ENCODE assay signal across 1 cellular context in genomic region chr11:14891143-14892035, GRCh38.
TF ChIP-seq lines count a peak whose summit lies in the region.

No MANE protein-coding gene starts in this region.

TF ChIP-seq in H1, 55 proteins besides CTCF, POLR2A, EP300 and RAD21 (continued from another document):
- 0 out of 2 replicates have a peak, but pooled peaks have one; percentile 15 for TF ChIP-seq JUN (IDR thresholded peaks at IDR 0.05; ENCODE audit: low read depth, low read length)
- TF ChIP-seq CHD2 (IDR thresholded peaks at IDR 0.05; ENCODE audit: low read length) = no peak
- 0 out of 2 replicates have a peak, but pooled peaks have one; percentile 5 for TF ChIP-seq JUND (IDR thresholded peaks at IDR 0.05; ENCODE audit: low read length)
- TF ChIP-seq SIX5 (IDR thresholded peaks at IDR 0.05; ENCODE audit: low read depth, low read length) = no peak
- TF ChIP-seq POU5F1 (IDR thresholded peaks at IDR 0.05; ENCODE audit: low read depth, low read length) = no peak
- TF ChIP-seq SAP30 (IDR thresholded peaks at IDR 0.05; ENCODE audit: insufficient read depth, insufficient replicate concordance, low read length) = no peak
- no peak for TF ChIP-seq ZNF274 (IDR thresholded peaks at IDR 0.05; ENCODE audit: borderline replicate concordance, extremely low read depth, low read length)
- TF ChIP-seq HDAC6 (IDR thresholded peaks at IDR 0.05; ENCODE audit: low read depth, low read length) = no peak
- no peak for TF ChIP-seq HDAC2 (IDR thresholded peaks at IDR 0.05; ENCODE audit: borderline replicate concordance in 1 of 2, low read depth in 2 of 2, low read length in 2 of 2)
- no peak for TF ChIP-seq CHD7 (IDR thresholded peaks at IDR 0.05; ENCODE audit: insufficient replicate concordance, low read length)
- no peak for TF ChIP-seq CEBPB (IDR thresholded peaks at IDR 0.05; ENCODE audit: low read depth, low read length)
- peak; percentile 100 for TF ChIP-seq MAX (IDR thresholded peaks at IDR 0.05)
- no peak for TF ChIP-seq GTF2F1 (IDR thresholded peaks at IDR 0.05; ENCODE audit: borderline replicate concordance, low read depth, low read length)
- TF ChIP-seq TCF12 (IDR thresholded peaks at IDR 0.05; ENCODE audit: low read depth, low read length) = no peak
- no peak for TF ChIP-seq KDM5A (IDR thresholded peaks at IDR 0.05; ENCODE audit: low read length)
- TF ChIP-seq CREB1 (IDR thresholded peaks at IDR 0.05) = no peak; the same call in 1 of the 2 replicates
- TF ChIP-seq ASH2L (IDR thresholded peaks at IDR 0.05; ENCODE audit: low read length) = peak; percentile 69
- peak; percentile 71; the same call in 1 of the 2 replicates for TF ChIP-seq POLR2AphosphoS5 (IDR thresholded peaks at IDR 0.05; ENCODE audit: low read depth, low read length)
- no peak for TF ChIP-seq SP2 (IDR thresholded peaks at IDR 0.05; ENCODE audit: low read length)
- no peak for TF ChIP-seq MAFK (IDR thresholded peaks at IDR 0.05; ENCODE audit: low read depth, low read length)
- no peak for TF ChIP-seq SIRT6 (IDR thresholded peaks at IDR 0.05; ENCODE audit: low read length)
- TF ChIP-seq CBX5 (IDR thresholded peaks at IDR 0.05; ENCODE audit: low read depth, low read length) = no peak
- TF ChIP-seq TAF7 (optimal IDR thresholded peaks at IDR 0.05; ENCODE audit: borderline replicate concordance, low read depth, low read length) = no peak
- peak in 1 of 2 experiments; percentile 13; a peak in 1 of 4 replicates for TF ChIP-seq SIN3A (conservative IDR thresholded peaks at IDR 0.05 in 1 of 2, IDR thresholded peaks at IDR 0.05 in 1 of 2; ENCODE audit: low read depth in 1 of 2, low read length in 2 of 2)
- TF ChIP-seq TEAD4 (IDR thresholded peaks at IDR 0.05; ENCODE audit: low read depth, low read length) = no peak
- peak; percentile 4; the same call in 1 of the 2 replicates for TF ChIP-seq USF2 (IDR thresholded peaks at IDR 0.05; ENCODE audit: low read length)
- peak; percentile 99 for TF ChIP-seq E2F6 (IDR thresholded peaks at IDR 0.05)
- TF ChIP-seq SP1 (IDR thresholded peaks at IDR 0.05; ENCODE audit: low read depth, low read length) = peak; percentile 87
- TF ChIP-seq NRF1 (IDR thresholded peaks at IDR 0.05; ENCODE audit: low read depth, low read length) = peak; percentile 69
- no peak for TF ChIP-seq YY1 (IDR thresholded peaks at IDR 0.05; ENCODE audit: low read depth, low read length)
- TF ChIP-seq KDM1A (IDR thresholded peaks at IDR 0.05; ENCODE audit: borderline replicate concordance, low read length) = no peak
- TF ChIP-seq GABPA (IDR thresholded peaks at IDR 0.05; ENCODE audit: borderline replicate concordance, insufficient read depth, low read length) = no peak
- peak; percentile 98 for TF ChIP-seq KDM4A (IDR thresholded peaks at IDR 0.05; ENCODE audit: low read depth, low read length, severe bottlenecking)
- TF ChIP-seq TBP (IDR thresholded peaks at IDR 0.05; ENCODE audit: low read depth, low read length) = peak; percentile 48; the same call in 1 of the 2 replicates
- no peak for TF ChIP-seq EGR1 (IDR thresholded peaks at IDR 0.05; ENCODE audit: borderline replicate concordance, low read depth, low read length)
- TF ChIP-seq PHF8 (conservative IDR thresholded peaks at IDR 0.05; ENCODE audit: low read depth, low read length) = peak; percentile 64
- peak; percentile 44 for TF ChIP-seq RNF2 (IDR thresholded peaks at IDR 0.05; ENCODE audit: borderline replicate concordance, low read depth, low read length, missing control alignments, poor library complexity, severe bottlenecking)
- no peak for TF ChIP-seq FOSL1 (IDR thresholded peaks at IDR 0.05; ENCODE audit: insufficient read depth, low read depth, low read length)
- peak; percentile 73 for TF ChIP-seq TAF1 (IDR thresholded peaks at IDR 0.05; ENCODE audit: low read depth, low read length)
- TF ChIP-seq RFX5 (IDR thresholded peaks at IDR 0.05; ENCODE audit: borderline replicate concordance, low read depth, low read length) = no peak
- no peak for TF ChIP-seq ATF2 (IDR thresholded peaks at IDR 0.05; ENCODE audit: low read length)
- TF ChIP-seq CBX8 (IDR thresholded peaks at IDR 0.05; ENCODE audit: borderline replicate concordance, low read depth, low read length) = no peak
- TF ChIP-seq RBBP5 (IDR thresholded peaks at IDR 0.05; ENCODE audit: borderline replicate concordance, low read depth, low read length) = peak; percentile 57; the same call in 1 of the 2 replicates
- no peak for TF ChIP-seq ATF3 (IDR thresholded peaks at IDR 0.05; ENCODE audit: insufficient read depth, low read depth, low read length)
- TF ChIP-seq SP4 (IDR thresholded peaks at IDR 0.05; ENCODE audit: low read length) = no peak
- no peak for TF ChIP-seq EZH2 (IDR thresholded peaks at IDR 0.05; ENCODE audit: low read depth, low read length, severe bottlenecking)
- no peak for TF ChIP-seq CTBP2 (IDR thresholded peaks at IDR 0.05; ENCODE audit: borderline replicate concordance, insufficient read depth, insufficient read length, low read length)
- no peak for TF ChIP-seq BCL11A (IDR thresholded peaks at IDR 0.05; ENCODE audit: low read depth in 2 of 2, low read length in 2 of 2)
